9 cellular contexts compared by ENCODE assay signal in genomic region chr14:25833341-25834121, GRCh38.
DNase-seq lines count a peak whose midpoint lies in the region; ATAC-seq and TF ChIP-seq lines count a peak whose summit lies in the region.
"Had no signal": no experiment of that assay in that cellular context is flagged by ENCODE, and none has a peak within 500 bp of the region (broad histone marks: within the 10 kb centered on the region; RNA-seq: fewer than 3 reads in every experiment).

No MANE protein-coding gene starts in this region.

- ATAC-seq in HG03095 (IDR thresholded peaks at IDR 0.05; ENCODE audit: unreplicated experiment), result no peak

- WGBS in endodermal cell (ENCODE audit: insufficient coverage in 1 of 2, insufficient read length in 1 of 2), 2 experiments, result 46 to 70% methylated on average over 7 to 12 of the region's 12 CpGs

- TF ChIP-seq CTCF in endodermal cell (conservative IDR thresholded peaks at IDR 0.05), result peak; percentile 92
- peak; percentile 9 for TF ChIP-seq CTCF in osteocyte (IDR thresholded peaks at IDR 0.05)

- no peak overlapping the region for H3K9ac ChIP-seq in endodermal cell (ENCODE audit: extremely low read depth, low read length, poor library complexity, severe bottlenecking)

- no peaks in the 10 kb centered on the region for H3K36me3 ChIP-seq in endodermal cell (ENCODE audit: control insufficient read depth, insufficient read depth, low read length)
- H3K36me3 ChIP-seq: thyroid gland had no signal

- H3K4me1 Mint-ChIP-seq in endodermal cell, result peaks cover 4% of the 10 kb centered on the region
- H3K4me1 Mint-ChIP-seq in osteocyte (ENCODE audit: unreplicated experiment), result no peaks in the 10 kb centered on the region

- no peaks in the 10 kb centered on the region for H3K27me3 ChIP-seq in endodermal cell (ENCODE audit: control insufficient read depth, insufficient read depth, low read length, poor library complexity, severe bottlenecking)
- H3K27me3 ChIP-seq: thyroid gland had no signal

- peak; percentile 82 to 89 for DNase-seq in NCI-H524 (lab: John Stamatoyannopoulos, UW)
- DNase-seq in NCI-H524 treated with DMSO at 0.1 percent for 48 hours (lab: John Stamatoyannopoulos, UW), result no peak
- peak; percentile 67 for DNase-seq in NCI-H69 (lab: John Stamatoyannopoulos, UW)
- peak; percentile 81 for DNase-seq in endodermal cell
- no peak for DNase-seq in osteocyte (ENCODE audit: extremely low spot score, unreplicated experiment)
- DNase-seq in GM03348 (ENCODE audit: low spot score), result no peak
- DNase-seq in activated CD4-positive, CD25-positive, alpha-beta regulatory T cell treated with anti-CD3 and anti-CD28 coated beads, Interleukin-2, amount 50 U/mL, for 72 hours, result no peak

- no peaks in the 10 kb centered on the region for H3K9me3 ChIP-seq in endodermal cell (ENCODE audit: control insufficient read depth, low read length)
- H3K9me3 ChIP-seq: thyroid gland had no signal

- H3K9me3 Mint-ChIP-seq in endodermal cell (no peaks in the 10 kb centered on the region), osteocyte (ENCODE audit: unreplicated experiment) (peaks cover 29% of the 10 kb centered on the region)

- H3K36me3 Mint-ChIP-seq in endodermal cell (ENCODE audit: low read depth) (no peaks in the 10 kb centered on the region), osteocyte (ENCODE audit: unreplicated experiment) (no peaks in the 10 kb centered on the region)

- no peaks in the 10 kb centered on the region for H3K27me3 Mint-ChIP-seq in endodermal cell (ENCODE audit: insufficient read depth)
- H3K27me3 Mint-ChIP-seq in osteocyte (ENCODE audit: unreplicated experiment), result no peaks in the 10 kb centered on the region

- H3K27ac Mint-ChIP-seq in endodermal cell, result no peak overlapping the region
- H3K27ac Mint-ChIP-seq in osteocyte (ENCODE audit: unreplicated experiment), result no peak overlapping the region

- H3K4me3 ChIP-seq in endodermal cell (ENCODE audit: low read length), result no peak overlapping the region
- H3K4me3 ChIP-seq: thyroid gland had no signal

- peaks cover 6% of the 10 kb centered on the region for H3K4me1 ChIP-seq in endodermal cell (ENCODE audit: control insufficient read depth, insufficient read depth, low read length)
- H3K4me1 ChIP-seq: thyroid gland had no signal

- no peak overlapping the region for H3K4me3 Mint-ChIP-seq in endodermal cell
- no peak overlapping the region for H3K4me3 Mint-ChIP-seq in osteocyte (ENCODE audit: unreplicated experiment)

- H3K27ac ChIP-seq in endodermal cell (ENCODE audit: low read depth, low read length), result no peak overlapping the region
- H3K27ac ChIP-seq: thyroid gland had no signal

Comparison
In these comparisons a context has a peak if more than half of its experiments do, and no peak if none do; other contexts are left out.
1. DNase-seq: peak in NCI-H524 (2 of 2), NCI-H69 (single experiment) and endodermal cell (single experiment); none in NCI-H524 treated with DMSO at 0.1 percent for 48 hours (single experiment), osteocyte (single experiment), GM03348 (single experiment) and activated CD4-positive, CD25-positive, alpha-beta regulatory T cell treated with anti-CD3 and anti-CD28 coated beads, Interleukin-2, amount 50 U/mL, for 72 hours (single experiment).